In the genomic region with DNA sequence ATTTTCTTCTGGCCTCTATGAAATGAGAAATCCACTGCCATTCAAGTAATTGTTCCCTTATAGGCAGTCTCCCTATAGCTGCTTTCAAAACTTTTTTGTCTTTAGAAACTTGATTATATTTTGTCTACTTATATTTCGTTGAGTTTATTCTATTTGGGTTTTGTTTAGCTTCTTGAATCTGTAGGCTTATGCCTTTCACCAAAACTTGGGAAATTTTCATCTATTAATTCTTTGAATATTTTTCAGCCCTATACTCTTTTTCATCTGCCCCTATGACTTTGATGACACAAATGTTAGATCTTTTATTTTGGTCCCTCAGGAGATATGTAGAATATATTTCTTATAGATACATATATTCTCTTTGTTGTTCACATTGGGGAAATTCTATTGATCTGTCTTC, we compare ENCODE assay signal across 9 cellular contexts. TPM values are rescaled to one million over a fixed set of nuclear protein-coding genes. Genes with fewer than 3 reads are reported as not detected.
"Had no signal": no experiment of that assay in that cellular context is flagged by ENCODE, and none has a peak within 500 bp of the region (broad histone marks: within the 10 kb centered on the region; RNA-seq: fewer than 3 reads in every experiment).

No MANE protein-coding gene starts in this region.

- FAIRE-seq: HTR-8/SVneo had no signal

- H3K9ac ChIP-seq: GM23248 had no signal

- H3K9me3 ChIP-seq: HAP-1 had no signal

- H3K4me3 ChIP-seq: GM23248, HAP-1 had no signal

- H2AFZ ChIP-seq: GM23248 had no signal

- ATAC-seq: HCT116 had no signal

- DNase-seq: GM23248, GOT3, H7, IMR-90, KBM-7 had no signal

- H3K27ac ChIP-seq: GM23248 had no signal

RNA-seq across cellular contexts. Expression of a gene that starts 48.3 kb away (rescaled TPM):
- total RNA-seq: H4 had no signal
